12 cellular contexts compared by ENCODE assay signal in the genomic region with DNA sequence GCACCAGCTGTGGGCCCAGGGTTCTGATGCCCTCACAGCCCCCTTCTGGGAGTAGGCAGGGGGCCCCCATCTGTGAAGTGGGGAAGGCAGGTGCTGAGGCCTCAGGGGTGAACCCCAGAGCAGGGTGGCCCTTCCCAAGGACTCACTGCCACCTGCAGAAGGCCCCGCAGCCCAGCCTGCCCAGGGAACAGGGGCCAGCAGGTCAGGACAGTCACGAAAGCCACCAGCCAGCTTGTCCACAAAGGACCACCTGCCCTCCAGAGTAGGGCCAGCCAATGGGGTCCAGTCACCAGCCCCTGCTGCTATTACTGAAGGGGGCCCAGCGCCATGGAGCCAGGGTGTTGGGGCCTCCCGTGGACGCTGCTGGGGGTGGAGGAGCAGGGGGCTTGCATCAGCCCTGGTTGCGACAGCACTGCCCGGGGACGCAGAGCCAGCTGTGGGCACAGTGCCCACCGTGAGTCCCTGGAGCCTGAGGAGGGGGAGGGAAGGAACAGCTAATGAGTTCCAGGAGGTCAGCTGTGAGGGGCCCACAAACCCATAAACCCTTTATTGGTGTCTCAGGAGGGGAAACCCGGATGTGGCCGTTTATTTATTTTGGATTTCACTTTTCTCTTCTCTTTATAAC. TPM values are rescaled to one million over a fixed set of nuclear protein-coding genes. Genes with fewer than 3 reads are reported as not detected.
DNase-seq lines count a peak whose midpoint lies in the region; ATAC-seq and TF ChIP-seq lines count a peak whose summit lies in the region.
"Had no signal": no experiment of that assay in that cellular context is flagged by ENCODE, and none has a peak within 500 bp of the region (broad histone marks: within the 10 kb centered on the region; RNA-seq: fewer than 3 reads in every experiment).

No MANE protein-coding gene starts in this region.

- TF ChIP-seq EP300 in upper lobe of left lung (IDR thresholded peaks at IDR 0.05) = peak in 1 of 4 donors; percentile 34

- H3K36me3 ChIP-seq in upper lobe of left lung = no peaks in the 10 kb centered on the region

- no peak for TF ChIP-seq POLR2A in upper lobe of left lung (IDR thresholded peaks at IDR 0.05)

- peak; percentile 7 for DNase-seq in activated naive CD4-positive, alpha-beta T cell treated with anti-CD3 and anti-CD28 coated beads, Interleukin-2, amount 50 U/mL, for 16 hours
- DNase-seq in activated naive CD4-positive, alpha-beta T cell treated with Interleukin-2 at 50 U/mL for 16 hours = no peak
- DNase-seq in astrocyte of the hippocampus (ENCODE audit: low read depth, low spot score) (peak; percentile 41), upper lobe of left lung (peak; percentile 72 to 84), NCI-H226 (no peak), NCI-H1092 treated with DMSO at 0.1 percent for 48 hours (lab: John Stamatoyannopoulos, UW) (no peak)
- DNase-seq: activated gamma-delta T cell; stimulated activated CD4-positive, alpha-beta T cell treated with anti-CD3 and anti-CD28 coated beads, Interleukin-4, amount 100 ng/mL, for 1 hour; T-helper 9 cell had no signal

- peak overlapping the region; percentile 27 for H3K27ac ChIP-seq in layer of hippocampus (ENCODE audit: low read depth, low read length)
- peak overlapping the region in 2 of 4 donors; percentile 68 to 74 for H3K27ac ChIP-seq in upper lobe of left lung
- H3K27ac ChIP-seq: epithelial cell of prostate had no signal

- TF ChIP-seq CTCF in upper lobe of left lung (IDR thresholded peaks at IDR 0.05) = no peak

- H3K4me1 ChIP-seq in upper lobe of left lung = peaks cover 27 to 43% (median 36%) of the 10 kb centered on the region in 4 donors

- no peak overlapping the region for H3K4me3 ChIP-seq in upper lobe of left lung

- no peaks in the 10 kb centered on the region for H3K9me3 ChIP-seq in upper lobe of left lung

- ATAC-seq in upper lobe of left lung (ENCODE audit: low FRiP score in 2 of 2) = peak in 1 of 2 donors; percentile 13
- ATAC-seq in GM21390 (IDR thresholded peaks at IDR 0.05; ENCODE audit: unreplicated experiment) = no peak

- WGBS in upper lobe of left lung, 2 donors = 22 to 28% methylated on average over 3 to 9 of the region's 11 CpGs

- H3K27me3 ChIP-seq in layer of hippocampus (ENCODE audit: control insufficient read depth, insufficient read depth, low read length) = peaks cover 3% of the 10 kb centered on the region
- no peaks in the 10 kb centered on the region for H3K27me3 ChIP-seq in upper lobe of left lung

RNA-seq across cellular contexts. Expression of a gene that starts 11.5 kb away (rescaled TPM):
- total RNA-seq in upper lobe of left lung = 100 to 1,000 TPM in 1 of 6 donors, 10 to 100 TPM in 5; 26.0 to 189 (median 38.9) TPM

Comparison
In these comparisons a context has a peak if more than half of its experiments do, and no peak if none do; other contexts are left out.
1. DNase-seq: peak in activated naive CD4-positive, alpha-beta T cell treated with anti-CD3 and anti-CD28 coated beads, Interleukin-2, amount 50 U/mL, for 16 hours (single experiment), astrocyte of the hippocampus (single experiment) and upper lobe of left lung (2 of 2); none in activated naive CD4-positive, alpha-beta T cell treated with Interleukin-2 at 50 U/mL for 16 hours (single experiment), NCI-H226 (single experiment) and NCI-H1092 treated with DMSO at 0.1 percent for 48 hours (single experiment).